In the genomic region with DNA sequence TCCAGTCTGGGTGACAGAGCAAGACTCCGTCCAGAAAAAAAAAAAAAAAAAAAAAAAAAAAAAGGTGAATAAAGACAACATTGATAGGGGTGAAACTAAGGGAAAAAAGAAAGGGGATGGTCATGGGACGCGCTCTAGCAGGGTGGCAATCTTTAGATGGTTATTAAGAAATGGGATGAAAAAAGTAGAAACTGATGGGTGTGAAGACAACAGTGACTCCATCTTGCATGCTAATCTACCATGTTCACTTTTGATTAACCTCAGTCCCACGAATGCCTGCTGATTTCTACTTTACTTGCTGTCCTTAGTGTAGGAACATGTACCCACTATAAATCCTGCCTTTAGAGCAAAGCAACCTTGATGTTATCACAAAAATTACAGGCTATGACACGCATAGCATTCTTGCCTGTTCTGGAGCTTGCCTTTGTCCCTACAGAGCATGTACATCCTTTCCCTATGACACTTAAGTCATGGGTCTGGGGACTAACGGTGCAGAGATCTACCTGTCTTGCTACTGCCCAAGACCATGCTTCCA, we compare ENCODE assay signal across 20 cellular contexts. TPM values are rescaled to one million over a fixed set of nuclear protein-coding genes. Genes with fewer than 3 reads are reported as not detected.
DNase-seq lines count a peak whose midpoint lies in the region; ATAC-seq and TF ChIP-seq lines count a peak whose summit lies in the region.
"Had no signal": no experiment of that assay in that cellular context is flagged by ENCODE, and none has a peak within 500 bp of the region (broad histone marks: within the 10 kb centered on the region; RNA-seq: fewer than 3 reads in every experiment).

No MANE protein-coding gene starts in this region.

- intact Hi-C loops in Right ventricle myocardium inferior (cut with DNase I) (no loop called here), left cardiac atrium (cut with DNase I) (no loop called here), IMR-90 (cut with micrococcal nuclease) (no loop called here)
- intact Hi-C loops in naive thymus-derived CD4-positive, alpha-beta T cell (cut with micrococcal nuclease) = no loop called here

- no peak overlapping the region for H3K56ac ChIP-seq in IMR-90 (ENCODE audit: extremely low read depth, insufficient read depth, low read length)

- TF ChIP-seq RAD21 in IMR-90 (IDR thresholded peaks at IDR 0.05; ENCODE audit: low read length) = no peak

- BruUV-seq in IMR-90 (replicated peaks; lab: Mats Ljungman, UMichigan) = no TSS peak

- dilution Hi-C loops in IMR-90 (cut with HindIII; ENCODE audit: low sequenced_read_pairs, unreplicated experiment) = no loop called here

- ATAC-seq in Right ventricle myocardium inferior (peak; percentile 16), left cardiac atrium (no peak), IMR-90 (ENCODE audit: low read depth) (no peak), GM18873 (IDR thresholded peaks at IDR 0.05; ENCODE audit: low FRiP score, unreplicated experiment) (no peak)
- no peak for ATAC-seq in naive thymus-derived CD4-positive, alpha-beta T cell
- ATAC-seq: GM23338, HCT116 had no signal

- H2AK9ac ChIP-seq in IMR-90 (replicated peaks; ENCODE audit: low read depth, low read length, poor library complexity) = no peak overlapping the region

- in situ Hi-C loops in IMR-90 (cut with MboI; ENCODE audit: low sequenced_read_pairs) = no loop called here

- H3K4ac ChIP-seq in IMR-90 (ENCODE audit: low read depth, low read length) = no peak overlapping the region

- H2AK5ac ChIP-seq in IMR-90 (ENCODE audit: low read depth, low read length) = no peak overlapping the region

- H2AFZ ChIP-seq in IMR-90 (replicated peaks; ENCODE audit: low read length, poor library complexity) = no peak overlapping the region
- H2AFZ ChIP-seq: GM23338 had no signal

- H3K27me3 Mint-ChIP-seq in naive thymus-derived CD4-positive, alpha-beta T cell = no peaks in the 10 kb centered on the region
- H3K27me3 Mint-ChIP-seq: B cell; CD8-positive, alpha-beta memory T cell; IgD-negative memory B cell had no signal

- H4K5ac ChIP-seq in IMR-90 (ENCODE audit: low read depth, low read length) = peak overlapping the region; percentile 45; the same call in 1 of the 2 replicates

- no peak overlapping the region for H2BK15ac ChIP-seq in IMR-90 (ENCODE audit: low read depth, low read length)

- TF ChIP-seq CTCF in IMR-90 (conservative IDR thresholded peaks at IDR 0.05; ENCODE audit: low read depth, low read length) = no peak

- H4K20me1 ChIP-seq in IMR-90 (ENCODE audit: insufficient read depth, low read length) = peaks cover 12% of the 10 kb centered on the region; the same call in 1 of the 2 replicates

- no peaks in the 10 kb centered on the region for H3K27me3 ChIP-seq in IMR-90 (ENCODE audit: control insufficient read depth, insufficient read depth, low read length)
- H3K27me3 ChIP-seq in naive thymus-derived CD4-positive, alpha-beta T cell (ENCODE audit: control insufficient read depth in 2 of 2, insufficient read depth in 2 of 2, low read length in 2 of 2) = no peaks in the 10 kb centered on the region
- H3K27me3 ChIP-seq: BLaER1 treated with 17β-estradiol and CSF1 and Interleukin-3, amounts not matched to agents 10 nM and 100 nM had no signal

- no peaks in the 10 kb centered on the region for H3K9me3 Mint-ChIP-seq in naive thymus-derived CD4-positive, alpha-beta T cell
- H3K9me3 Mint-ChIP-seq: CD8-positive, alpha-beta memory T cell; GM23338; HFFc6; IgD-negative memory B cell had no signal

- no peaks in the 10 kb centered on the region; the same call in none of the 2 replicates for H3K9me1 ChIP-seq in IMR-90 (ENCODE audit: insufficient read depth, low read length)

- 95% methylated on average over 2 of the region's 6 CpGs; no CpG with 5 or more reads in 1 of the 2 experiments for WGBS in IMR-90 (ENCODE audit: extremely low coverage in 2 of 2, insufficient read length in 1 of 2), 2 experiments

- H3K4me2 ChIP-seq in IMR-90 (ENCODE audit: low read depth, low read length) = no peak overlapping the region
- H3K4me2 ChIP-seq: BLaER1 treated with 17β-estradiol and CSF1 and Interleukin-3, amounts not matched to agents 10 nM and 100 nM; GM23338 had no signal

- no peak overlapping the region for H3K4me3 Mint-ChIP-seq in naive thymus-derived CD4-positive, alpha-beta T cell
- H3K4me3 Mint-ChIP-seq: B cell; CD8-positive, alpha-beta memory T cell; GM23338; HFFc6; IgD-negative memory B cell had no signal

- H3K79me1 ChIP-seq in IMR-90 (ENCODE audit: low read depth in 1 of 2, low read length in 2 of 2) = peaks cover 26 to 41% of the 10 kb centered on the region in 2 experiments

- H4K8ac ChIP-seq in IMR-90 (ENCODE audit: low read depth in 2 of 2, low read length in 2 of 2) = no peak overlapping the region

- peaks cover 34% of the 10 kb centered on the region for H3K36me3 ChIP-seq in IMR-90 (ENCODE audit: control insufficient read depth, insufficient read depth, low read length)
- peaks cover 0 to 7% (median 3%) of the 10 kb centered on the region in 3 experiments for H3K36me3 ChIP-seq in naive thymus-derived CD4-positive, alpha-beta T cell (ENCODE audit: control insufficient read depth in 2 of 3, insufficient read depth in 3 of 3, low read length in 3 of 3)

- no peaks in the 10 kb centered on the region for H3K9me3 ChIP-seq in IMR-90 (ENCODE audit: control insufficient read depth, insufficient read depth, low read length)
- H3K9me3 ChIP-seq in naive thymus-derived CD4-positive, alpha-beta T cell (ENCODE audit: control insufficient read depth in 2 of 3, low read length in 3 of 3) = no peaks in the 10 kb centered on the region
- H3K9me3 ChIP-seq: BLaER1 treated with 17β-estradiol and CSF1 and Interleukin-3, amounts not matched to agents 10 nM and 100 nM had no signal

- H3K9ac ChIP-seq in IMR-90 (ENCODE audit: low read depth, low read length) = no peak overlapping the region
- H3K9ac ChIP-seq: BLaER1 treated with 17β-estradiol and CSF1 and Interleukin-3, amounts not matched to agents 10 nM and 100 nM had no signal

- H3K4me1 ChIP-seq in IMR-90 (ENCODE audit: control insufficient read depth, insufficient read depth, low read length) = no peaks in the 10 kb centered on the region
- H3K4me1 ChIP-seq in naive thymus-derived CD4-positive, alpha-beta T cell (ENCODE audit: control insufficient read depth in 2 of 2, insufficient read depth in 2 of 2, low read length in 2 of 2) = peaks cover 0 to 3% of the 10 kb centered on the region in 2 donors

- no peak for TF ChIP-seq POLR2A in IMR-90 (IDR thresholded peaks at IDR 0.05; ENCODE audit: low read depth, low read length)

- H2BK5ac ChIP-seq in IMR-90 (ENCODE audit: low read depth, low read length, poor library complexity, severe bottlenecking) = no peak overlapping the region

- H4K91ac ChIP-seq in IMR-90 (ENCODE audit: insufficient read depth, low read depth, low read length) = no peak overlapping the region

- H3K27ac Mint-ChIP-seq in naive thymus-derived CD4-positive, alpha-beta T cell = no peak overlapping the region
- H3K27ac Mint-ChIP-seq: B cell, GM23338, HFFc6 had no signal

- CTCF ChIA-PET in IMR-90 (lab: Yijun Ruan, JAX) = no interaction called here
- CTCF ChIA-PET in naive thymus-derived CD4-positive, alpha-beta T cell (lab: Charles Lee) = interaction anchor here (0.5 kb wide), 1 partner anchor 96 kb away, joined by 3 read pairs; no protein-coding TSS in a partner anchor

- H2BK20ac ChIP-seq in IMR-90 (ENCODE audit: low read depth, low read length) = no peak overlapping the region

- H3K27ac ChIP-seq in IMR-90 (ENCODE audit: insufficient read depth, low read length) = no peak overlapping the region
- no peak overlapping the region for H3K27ac ChIP-seq in epithelial cell of prostate
- no peak overlapping the region for H3K27ac ChIP-seq in naive thymus-derived CD4-positive, alpha-beta T cell (ENCODE audit: low read depth, low read length)
- H3K27ac ChIP-seq: BLaER1 treated with 17β-estradiol and CSF1 and Interleukin-3, amounts not matched to agents 10 nM and 100 nM; HL-60 had no signal

- no peak overlapping the region for H2BK120ac ChIP-seq in IMR-90 (ENCODE audit: low read depth, low read length)

- POLR2A ChIA-PET in IMR-90 (lab: Charles Lee; ENCODE audit: unreplicated experiment) = no interaction called here
- POLR2A ChIA-PET in naive thymus-derived CD4-positive, alpha-beta T cell (lab: Charles Lee) = interaction anchor here (0.6 kb wide), 1 partner anchor 37 kb away, joined by 3 read pairs; no protein-coding TSS in a partner anchor

- no peak overlapping the region for H3K14ac ChIP-seq in IMR-90 (replicated peaks; ENCODE audit: low read depth, low read length)

- H3K4me3 ChIP-seq in IMR-90 (ENCODE audit: insufficient read depth, low read depth, low read length) = no peak overlapping the region
- H3K4me3 ChIP-seq in naive thymus-derived CD4-positive, alpha-beta T cell (ENCODE audit: low read length) = no peak overlapping the region
- H3K4me3 ChIP-seq: BLaER1 treated with 17β-estradiol and CSF1 and Interleukin-3, amounts not matched to agents 10 nM and 100 nM; GM23338 had no signal

- H3K4me1 Mint-ChIP-seq in naive thymus-derived CD4-positive, alpha-beta T cell = peaks cover 4 to 26% (median 10%) of the 10 kb centered on the region in 7 donors
- H3K4me1 Mint-ChIP-seq: GM23338 had no signal

- no peak overlapping the region for H3K23ac ChIP-seq in IMR-90 (ENCODE audit: low read depth, low read length)

- no peak for DNase-seq in Right ventricle myocardium inferior (ENCODE audit: missing footprints)
- no peak for DNase-seq in left cardiac atrium
- DNase-seq in IMR-90 = no peak
- peak; percentile 5 for DNase-seq in epithelial cell of prostate (ENCODE audit: low read depth, low spot score)
- no peak for DNase-seq in amygdala (lab: John Stamatoyannopoulos, UW)
- no peak for DNase-seq in naive thymus-derived CD4-positive, alpha-beta T cell
- DNase-seq: CD8-positive, alpha-beta memory T cell; COR-L47; DMS 273 treated with DMSO at 0.1 percent for 48 hours; DMS53; DND-41; H7; HFFc6 had no signal

- no peak overlapping the region for H3K18ac ChIP-seq in IMR-90 (ENCODE audit: low read depth, low read length)

- peaks cover 0 to 35% (median 16%) of the 10 kb centered on the region in 5 donors for H3K36me3 Mint-ChIP-seq in naive thymus-derived CD4-positive, alpha-beta T cell

RNA-seq across cellular contexts. Expression of a gene that starts 38.5 kb away (rescaled TPM):
- total RNA-seq in Right ventricle myocardium inferior = 77.0 TPM
- 10 to 100 TPM; 41.0 to 51.0 TPM for total RNA-seq in left cardiac atrium
- 241 and 376 TPM in 2 replicates for total RNA-seq in IMR-90 (2012; rRNA removed)
- polyA plus RNA-seq in IMR-90 (2012; rRNA removed) = 133 and 178 TPM in 2 replicates
- 23.4 and 30.4 TPM in 2 replicates for polyA plus RNA-seq in IMR-90 (2012; cell fraction: cytosol; rRNA removed)
- polyA plus RNA-seq in IMR-90 (2012; cell fraction: nucleus; rRNA removed; ENCODE audit: low replicate concordance) = 5.0 and 68.2 TPM in 2 replicates
- total RNA-seq in naive thymus-derived CD4-positive, alpha-beta T cell = 10 to 100 TPM; 10.5 to 74.7 (median 14.7) TPM
- 10 to 100 TPM; 13.4 to 16.8 TPM for polyA plus RNA-seq in naive thymus-derived CD4-positive, alpha-beta T cell

RNA-seq across cellular contexts. Expression of a gene that starts 52.1 kb away (rescaled TPM):
- total RNA-seq in Right ventricle myocardium inferior = 3.6 TPM
- 1 to 10 TPM; 1.6 to 2.7 TPM for total RNA-seq in left cardiac atrium
- 0.90 and 1.1 TPM in 2 replicates for total RNA-seq in IMR-90 (2012; rRNA removed)
- 1.3 and 1.7 TPM in 2 replicates for polyA plus RNA-seq in IMR-90 (2012; rRNA removed)
- polyA plus RNA-seq in IMR-90 (2012; cell fraction: cytosol; rRNA removed) = 0.35 and 0.52 TPM in 2 replicates
- polyA plus RNA-seq in IMR-90 (2012; cell fraction: nucleus; rRNA removed; ENCODE audit: low replicate concordance) = 0.97 and 5.1 TPM in 2 replicates
- 1 to 10 TPM; 1.2 to 3.5 (median 1.5) TPM for total RNA-seq in naive thymus-derived CD4-positive, alpha-beta T cell
- polyA plus RNA-seq in naive thymus-derived CD4-positive, alpha-beta T cell = 1 to 10 TPM; 1.3 to 1.5 TPM
